22 cellular contexts compared by ENCODE assay signal in genomic region chr13:33752631-33753030, GRCh38.
DNase-seq lines count a peak whose midpoint lies in the region; ATAC-seq and TF ChIP-seq lines count a peak whose summit lies in the region.
"Had no signal": no experiment of that assay in that cellular context is flagged by ENCODE, and none has a peak within 500 bp of the region (broad histone marks: within the 10 kb centered on the region; RNA-seq: fewer than 3 reads in every experiment).

No MANE protein-coding gene starts in this region.

- no peak for ATAC-seq in HG03045 (IDR thresholded peaks at IDR 0.05; ENCODE audit: unreplicated experiment)
- no peak for ATAC-seq in GM21737 (IDR thresholded peaks at IDR 0.05; ENCODE audit: unreplicated experiment)
- ATAC-seq: A549 had no signal

- no peaks in the 10 kb centered on the region for H3K79me2 ChIP-seq in OCI-LY7 (ENCODE audit: insufficient read depth, low read depth, low read length)

- no peak for TF ChIP-seq EP300 in suprapubic skin (IDR thresholded peaks at IDR 0.05)

- H3K4me2 ChIP-seq in OCI-LY7 (ENCODE audit: low read length): no peak overlapping the region
- H3K4me2 ChIP-seq: A549; BLaER1 treated with 17β-estradiol and CSF1 and Interleukin-3, amounts not matched to agents 10 nM and 100 nM had no signal

- no peak for TF ChIP-seq POLR2A in suprapubic skin (IDR thresholded peaks at IDR 0.05)

- 80% methylated on average over 6 of the region's 6 CpGs for WGBS in suprapubic skin

- DNase-seq in Jurkat, Clone E6-1 (ENCODE audit: low read depth, low spot score): peak; percentile 76
- DNase-seq in OCI-LY7 (ENCODE audit: low spot score) (no peak), fibroblast of mammary gland (ENCODE audit: low read depth) (peak; percentile 57), skeletal muscle cell (ENCODE audit: low read depth) (peak; percentile 4), suprapubic skin (ENCODE audit: low spot score in 2 of 2) (no peak)
- DNase-seq: ACHN; AML-193; BE2C; CD4-positive, alpha-beta T cell; CD8-positive, alpha-beta memory T cell; DMS 273 treated with DMSO at 0.1 percent for 48 hours; DMS53; DMS79 treated with DMSO at 0.1 percent for 48 hours; GF-D8; GOT3; H7; HCEC 1CT had no signal

- no TSS peak for BruUV-seq in OCI-LY7 (replicated peaks; lab: Mats Ljungman, UMichigan)

- POLR2A ChIA-PET in OCI-LY7 (lab: Charles Lee): interaction anchor here (0.6 to 2.7 kb wide), 6 partner anchors 9 to 36 kb away, joined by 3 to 14 read pairs (median 4); no protein-coding TSS in a partner anchor

- CTCF ChIA-PET in OCI-LY7 (lab: Charles Lee; ENCODE audit: unreplicated experiment): interaction anchor here (1.0 to 1.3 kb wide), 2 partner anchors 11 kb away, joined by 3 read pairs; no protein-coding TSS in a partner anchor

- H3K36me3 ChIP-seq in OCI-LY7 (ENCODE audit: insufficient read depth, low read length) (peaks cover 17% of the 10 kb centered on the region), suprapubic skin (no peaks in the 10 kb centered on the region)
- H3K36me3 ChIP-seq: BE2C; BLaER1 treated with 17β-estradiol and CSF1 and Interleukin-3, amounts not matched to agents 10 nM and 100 nM had no signal

- H3K9me3 ChIP-seq in OCI-LY7 (ENCODE audit: low read length) (peaks cover 24% of the 10 kb centered on the region), suprapubic skin (no peaks in the 10 kb centered on the region)
- H3K9me3 ChIP-seq: A549, BE2C had no signal

- intact Hi-C loops in OCI-LY7 (cut with micrococcal nuclease; ENCODE audit: unreplicated experiment): no loop called here

- no peaks in the 10 kb centered on the region for H3K9me2 ChIP-seq in OCI-LY7 (ENCODE audit: insufficient read depth, low read length)

- TF ChIP-seq CTCF in OCI-LY7 (conservative IDR thresholded peaks at IDR 0.05; ENCODE audit: low read length) (no peak), fibroblast of mammary gland (conservative IDR thresholded peaks at IDR 0.05; ENCODE audit: control insufficient read depth, insufficient read depth, low read depth, low read length) (no peak), suprapubic skin (IDR thresholded peaks at IDR 0.05) (no peak)

- H4K20me1 ChIP-seq in OCI-LY7 (ENCODE audit: insufficient read depth, low read length): no peaks in the 10 kb centered on the region
- H4K20me1 ChIP-seq: BLaER1 treated with 17β-estradiol and CSF1 and Interleukin-3, amounts not matched to agents 10 nM and 100 nM had no signal

- H3K4me3 ChIP-seq in Jurkat, Clone E6-1 (ENCODE audit: low read length): no peak overlapping the region
- no peak overlapping the region for H3K4me3 ChIP-seq in OCI-LY7 (ENCODE audit: low read depth, low read length, poor library complexity, severe bottlenecking)
- no peak overlapping the region for H3K4me3 ChIP-seq in fibroblast of mammary gland (ENCODE audit: control insufficient read depth, low read depth, low read length)
- no peak overlapping the region for H3K4me3 ChIP-seq in skeletal muscle cell (ENCODE audit: low read depth, low read length)
- no peak overlapping the region for H3K4me3 ChIP-seq in suprapubic skin
- H3K4me3 ChIP-seq: A549; BLaER1 treated with 17β-estradiol and CSF1 and Interleukin-3, amounts not matched to agents 10 nM and 100 nM had no signal

- H3K4me1 ChIP-seq in OCI-LY7 (ENCODE audit: insufficient read depth, low read length, poor library complexity, severe bottlenecking) (peaks cover 20% of the 10 kb centered on the region), suprapubic skin (no peaks in the 10 kb centered on the region)
- H3K4me1 ChIP-seq: A549, BE2C had no signal

- peak overlapping the region; percentile 21; the same call in 1 of the 2 replicates for H2AFZ ChIP-seq in OCI-LY7 (ENCODE audit: low read length)

- H3K27ac ChIP-seq in OCI-LY7 (ENCODE audit: low read depth, low read length, poor library complexity, severe bottlenecking): no peak overlapping the region
- no peak overlapping the region for H3K27ac ChIP-seq in suprapubic skin
- H3K27ac ChIP-seq: 22Rv1; A549; BLaER1 treated with 17β-estradiol and CSF1 and Interleukin-3, amounts not matched to agents 10 nM and 100 nM had no signal

- no peaks in the 10 kb centered on the region for H3K27me3 ChIP-seq in suprapubic skin
- H3K27me3 ChIP-seq: BE2C; BLaER1 treated with 17β-estradiol and CSF1 and Interleukin-3, amounts not matched to agents 10 nM and 100 nM had no signal

Comparison
In these comparisons a context has a peak if more than half of its experiments do, and no peak if none do; other contexts are left out.
1. DNase-seq: peak in Jurkat, Clone E6-1 (single experiment), fibroblast of mammary gland (single experiment) and skeletal muscle cell (single experiment); none in OCI-LY7 (single experiment) and suprapubic skin (0 of 2).